ENCODE assay signal across 18 cellular contexts in genomic region chr4:158159718-158160094, GRCh38. TPM values are rescaled to one million over a fixed set of nuclear protein-coding genes. Genes with fewer than 3 reads are reported as not detected.
A peak's percentile ranks its signal among the peaks of the same experiment; 100 is the strongest.
DNase-seq lines count a peak whose midpoint lies in the region; ATAC-seq, FAIRE-seq and TF ChIP-seq lines count a peak whose summit lies in the region.
"Had no signal": no experiment of that assay in that cellular context is flagged by ENCODE, and none has a peak within 500 bp of the region (broad histone marks: within the 10 kb centered on the region; RNA-seq: fewer than 3 reads in every experiment).

No MANE protein-coding gene starts in this region.

- no peaks in the 10 kb centered on the region for H4K20me1 ChIP-seq in keratinocyte (ENCODE audit: control insufficient read depth, extremely low read depth, insufficient read depth, low read length)
- H4K20me1 ChIP-seq in smooth muscle cell (ENCODE audit: low read depth), result no peaks in the 10 kb centered on the region

- FAIRE-seq in keratinocyte (lab: Jason Lieb, UNC), result no peak
- FAIRE-seq: endometrium, pancreas had no signal

- TF ChIP-seq POLR2A in erythroblast (IDR thresholded peaks at IDR 0.05; ENCODE audit: low read length), result no peak

- peaks cover 28% of the 10 kb centered on the region for H3F3A ChIP-seq in smooth muscle cell (ENCODE audit: low read depth)

- no peak for ATAC-seq in GM19395 (IDR thresholded peaks at IDR 0.05; ENCODE audit: unreplicated experiment)
- ATAC-seq: gastroesophageal sphincter had no signal

- H3K4me3 ChIP-seq in keratinocyte (ENCODE audit: control insufficient read depth in 2 of 3, extremely low read depth in 1 of 3, insufficient read depth in 2 of 3, low read depth in 1 of 3, low read length in 3 of 3) (no peak overlapping the region), smooth muscle cell (no peak overlapping the region)
- H3K4me3 ChIP-seq: BLaER1 treated with 17β-estradiol and CSF1 and Interleukin-3, amounts not matched to agents 10 nM and 100 nM; cardiac muscle cell; gastroesophageal sphincter; pancreas had no signal

- H3K36me3 ChIP-seq in keratinocyte (ENCODE audit: control insufficient read depth in 2 of 2, extremely low read depth in 1 of 2, insufficient read depth in 2 of 2, low read length in 2 of 2) (no peaks in the 10 kb centered on the region), smooth muscle cell (ENCODE audit: low read depth) (no peaks in the 10 kb centered on the region)
- H3K36me3 ChIP-seq: cardiac muscle cell, gastroesophageal sphincter, pancreas had no signal

- H3K9me3 ChIP-seq in keratinocyte (ENCODE audit: control insufficient read depth, low read depth, low read length) (no peaks in the 10 kb centered on the region), smooth muscle cell (replicated peaks; ENCODE audit: low read depth) (no peaks in the 10 kb centered on the region)
- H3K9me3 ChIP-seq: BLaER1 treated with 17β-estradiol and CSF1 and Interleukin-3, amounts not matched to agents 10 nM and 100 nM; gastroesophageal sphincter; pancreas had no signal

- TF ChIP-seq CTCF in keratinocyte (optimal IDR thresholded peaks at IDR 0.05 in 1 of 3, IDR thresholded peaks at IDR 0.05 in 1 of 3, conservative IDR thresholded peaks at IDR 0.05 in 1 of 3; ENCODE audit: extremely low read depth in 1 of 3, insufficient read depth in 2 of 3, low read length in 3 of 3), result no peak
- no peak for TF ChIP-seq CTCF in smooth muscle cell (IDR thresholded peaks at IDR 0.05; ENCODE audit: borderline replicate concordance, insufficient read depth, poor library complexity, severe bottlenecking)
- TF ChIP-seq CTCF in GM20000 (IDR thresholded peaks at IDR 0.05; ENCODE audit: extremely low read depth, missing control alignments), result no peak

- H3K27ac ChIP-seq in keratinocyte (ENCODE audit: control insufficient read depth, insufficient read depth, low read length) (peak overlapping the region; percentile 31), smooth muscle cell (ENCODE audit: low read depth) (peak overlapping the region; percentile 99)
- H3K27ac ChIP-seq: cardiac muscle cell, pancreas had no signal

- H2AFZ ChIP-seq in keratinocyte (ENCODE audit: control insufficient read depth, low read length) (no peak overlapping the region), smooth muscle cell (ENCODE audit: low read depth) (no peak overlapping the region)

- H3K4me2 ChIP-seq in keratinocyte (ENCODE audit: control insufficient read depth, extremely low read depth, insufficient read depth, low read depth, low read length) (no peak overlapping the region), smooth muscle cell (peak overlapping the region; percentile 60)

- dilution Hi-C loops in keratinocyte (cut with MboI; ENCODE audit: extremely low pct_ligation_motif_present, low sequenced_read_pairs), result no loop called here

- no peaks in the 10 kb centered on the region for H3K9me1 ChIP-seq in keratinocyte (ENCODE audit: control insufficient read depth, extremely low read depth, insufficient read depth, low read length)

- no peaks in the 10 kb centered on the region for H3K27me3 ChIP-seq in keratinocyte (ENCODE audit: control insufficient read depth, extremely low read depth, insufficient read depth, low read length)
- no peaks in the 10 kb centered on the region for H3K27me3 ChIP-seq in smooth muscle cell (ENCODE audit: low read depth)
- H3K27me3 ChIP-seq: BLaER1 treated with 17β-estradiol and CSF1 and Interleukin-3, amounts not matched to agents 10 nM and 100 nM; cardiac muscle cell; gastroesophageal sphincter; pancreas had no signal

- TF ChIP-seq EP300 in Ishikawa (IDR thresholded peaks at IDR 0.05; ENCODE audit: borderline replicate concordance), result no peak

- H3K4me1 ChIP-seq in keratinocyte (ENCODE audit: control insufficient read depth, extremely low read depth, insufficient read depth, low read length) (peaks cover 13% of the 10 kb centered on the region), smooth muscle cell (ENCODE audit: low read depth) (peaks cover 16% of the 10 kb centered on the region)

- peak; percentile 65 for DNase-seq in astrocyte of the hippocampus (ENCODE audit: low read depth, low spot score)
- no peak for DNase-seq in keratinocyte (ENCODE audit: low read depth, low spot score)
- no peak for DNase-seq in smooth muscle cell (lab: John Stamatoyannopoulos, UW; ENCODE audit: unreplicated experiment)
- DNase-seq in erythroblast (lab: John Stamatoyannopoulos, UW), result no peak
- no peak for DNase-seq in GM20000 (ENCODE audit: low spot score)
- no peak for DNase-seq in T-helper 1 cell
- DNase-seq: activated CD8-positive, alpha-beta memory T cell treated with anti-CD3 and anti-CD28 coated beads, Interleukin-2, amount 50 U/mL, for 48 hours; activated naive CD4-positive, alpha-beta T cell treated with anti-CD3 and anti-CD28 coated beads, Interleukin-2, amount 10 ng/mL, durations not matched to agents 7 days and 5 days; immature natural killer cell; NCI-H1092; NCI-H2171 treated with DMSO at 0.1 percent for 48 hours; pancreas had no signal

- 72% methylated on average over 4 of the region's 4 CpGs for WGBS in smooth muscle cell (ENCODE audit: low lambda C conversion rate)

- H3K9ac ChIP-seq in keratinocyte (ENCODE audit: control insufficient read depth, extremely low read depth, insufficient read depth, low read length) (no peak overlapping the region), smooth muscle cell (ENCODE audit: low read depth) (peak overlapping the region; percentile 81)

- H3K79me2 ChIP-seq in keratinocyte (ENCODE audit: control insufficient read depth, insufficient read depth, low read length) (no peaks in the 10 kb centered on the region), smooth muscle cell (ENCODE audit: low read depth) (peaks cover 29% of the 10 kb centered on the region)

- TF ChIP-seq RAD21 in Ishikawa (IDR thresholded peaks at IDR 0.05; ENCODE audit: low read depth), result no peak

TF ChIP-seq in Ishikawa, 13 proteins besides CTCF, POLR2A, EP300 and RAD21:
- TF ChIP-seq TCF12 (IDR thresholded peaks at IDR 0.05; ENCODE audit: low read depth) (no peak), TEAD4 (IDR thresholded peaks at IDR 0.05) (peak; percentile 47; the same call in 1 of the 2 replicates)

RNA-seq across cellular contexts. Expression of gene GASK1B, which starts 13.1 kb away (rescaled TPM):
- polyA plus RNA-seq in keratinocyte (1.4 to 3.1 TPM (median 2.1 TPM) in 3 replicates), smooth muscle cell (12.9 and 22.4 TPM in 2 replicates)
- 0.41 TPM for polyA plus RNA-seq in keratinocyte (2011; ENCODE audit: low read depth)
- polyA plus RNA-seq in keratinocyte (2011; cell fraction: cytosol; rRNA removed), result 1.1 and 1.9 TPM in 2 replicates
- polyA plus RNA-seq in keratinocyte (2011; cell fraction: nucleus; rRNA removed), result 2.0 and 3.9 TPM in 2 replicates
- 0.51 and 1.4 TPM in 2 replicates for polyA plus RNA-seq in keratinocyte (2012; ENCODE audit: low replicate concordance)
- polyA minus RNA-seq in keratinocyte, result 1.1 to 7.3 TPM (median 4.4 TPM) in 3 replicates
- 1.9 TPM for polyA minus RNA-seq in keratinocyte (2011; cell fraction: cytosol; rRNA and poly(A)+ RNA removed)
- polyA minus RNA-seq in keratinocyte (2011; cell fraction: nucleus; rRNA and poly(A)+ RNA removed), result 3.5 and 6.3 TPM in 2 replicates
- 62.2 and 79.4 TPM in 2 replicates for total RNA-seq in smooth muscle cell

RNA-seq across cellular contexts. Expression of gene TMEM144, which starts 50.6 kb away (rescaled TPM):
- polyA plus RNA-seq in keratinocyte (2.8 to 4.0 TPM (median 3.3 TPM) in 3 replicates), smooth muscle cell (0.48 and 2.7 TPM in 2 replicates)
- polyA plus RNA-seq in keratinocyte (2011; ENCODE audit: low read depth), result 0.52 TPM
- 1.3 and 2.7 TPM in 2 replicates for polyA plus RNA-seq in keratinocyte (2011; cell fraction: cytosol; rRNA removed)
- polyA plus RNA-seq in keratinocyte (2011; cell fraction: nucleus; rRNA removed), result 4.2 TPM in 2 replicates
- polyA plus RNA-seq in keratinocyte (2012; ENCODE audit: low replicate concordance), result 1.4 and 2.6 TPM in 2 replicates
- 4.0 to 16.4 TPM (median 5.7 TPM) in 3 replicates for polyA minus RNA-seq in keratinocyte
- polyA minus RNA-seq in keratinocyte (2011; cell fraction: cytosol; rRNA and poly(A)+ RNA removed), result 3.6 TPM
- 8.1 and 17.6 TPM in 2 replicates for polyA minus RNA-seq in keratinocyte (2011; cell fraction: nucleus; rRNA and poly(A)+ RNA removed)
- total RNA-seq in smooth muscle cell, result 4.4 and 13.8 TPM in 2 replicates
